ENCODE assay signal across 17 cellular contexts in the genomic region with DNA sequence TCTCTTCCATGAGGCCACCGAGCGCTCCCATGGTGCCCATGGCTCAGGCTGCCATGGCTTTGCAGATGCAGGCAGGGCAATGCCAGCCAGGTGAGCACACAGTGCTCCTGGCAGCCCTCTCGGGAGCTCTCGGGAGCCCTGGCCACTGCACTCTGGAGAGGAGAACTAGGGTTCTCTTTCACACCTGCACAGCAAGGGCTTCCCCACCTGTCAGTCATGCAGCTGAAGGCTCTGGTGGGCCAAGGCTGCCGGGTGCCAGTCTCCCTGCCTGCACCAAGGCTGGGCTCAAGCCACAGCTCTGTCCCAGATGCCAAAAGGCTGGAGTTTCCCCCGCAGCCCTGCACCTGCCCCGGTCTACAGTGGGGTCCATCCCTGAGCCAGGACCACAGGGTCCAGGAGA.
"Had no signal": no experiment of that assay in that cellular context is flagged by ENCODE, and none has a peak within 500 bp of the region (broad histone marks: within the 10 kb centered on the region; RNA-seq: fewer than 3 reads in every experiment).

No MANE protein-coding gene starts in this region.

- ATAC-seq: effector memory CD8-positive, alpha-beta T cell; gastroesophageal sphincter; left colon; left ventricle myocardium superior had no signal

- H3K36me3 ChIP-seq: transverse colon had no signal

- H3K27me3 ChIP-seq: esophagus squamous epithelium, gastroesophageal sphincter, stomach, transverse colon had no signal

- H3K27ac ChIP-seq: esophagus squamous epithelium, gastroesophageal sphincter, stomach, thoracic aorta, transverse colon had no signal

- DNase-seq: effector memory CD8-positive, alpha-beta T cell; esophagus squamous epithelium; foreskin fibroblast; glutamatergic neuron; immature natural killer cell; left colon; left ventricle myocardium superior; mesendoderm; naive B cell; small intestine; stimulated activated CD4-positive, alpha-beta T cell treated with anti-CD3 and anti-CD28 coated beads, Interleukin-12 subunit alpha, Interleukin-12 subunit beta, amount 100 ng/mL, for 4 hours; stomach; transverse colon had no signal

- H3K4me1 ChIP-seq: gastroesophageal sphincter, transverse colon had no signal

- H3K9me3 ChIP-seq: esophagus squamous epithelium, gastroesophageal sphincter, stomach, thoracic aorta, transverse colon had no signal

- H3K4me3 ChIP-seq: esophagus squamous epithelium, gastroesophageal sphincter, lung, stomach, thoracic aorta, transverse colon had no signal

- FAIRE-seq: colon, small intestine had no signal
